Comparison of ENCODE assay signal across 1 cellular context in genomic region chr3:31880482-31881078, GRCh38.
TF ChIP-seq lines count a peak whose summit lies in the region.

No MANE protein-coding gene starts in this region.

TF ChIP-seq in H1, 55 proteins besides CTCF, POLR2A, EP300 and RAD21 (continued from another document):
- no peak for TF ChIP-seq SIX5 (IDR thresholded peaks at IDR 0.05; ENCODE audit: low read depth, low read length)
- no peak for TF ChIP-seq CTBP2 (IDR thresholded peaks at IDR 0.05; ENCODE audit: borderline replicate concordance, insufficient read depth, insufficient read length, low read length)
- TF ChIP-seq EZH2 (IDR thresholded peaks at IDR 0.05; ENCODE audit: low read depth, low read length, severe bottlenecking): no peak
- no peak for TF ChIP-seq SP1 (IDR thresholded peaks at IDR 0.05; ENCODE audit: low read depth, low read length)
- no peak for TF ChIP-seq SAP30 (IDR thresholded peaks at IDR 0.05; ENCODE audit: insufficient read depth, insufficient replicate concordance, low read length)
- TF ChIP-seq KDM1A (IDR thresholded peaks at IDR 0.05; ENCODE audit: borderline replicate concordance, low read length): peak; percentile 84; the same call in 1 of the 2 replicates
- TF ChIP-seq BACH1 (IDR thresholded peaks at IDR 0.05; ENCODE audit: low read length): no peak
